ENCODE assay signal across 16 cellular contexts in the genomic region with DNA sequence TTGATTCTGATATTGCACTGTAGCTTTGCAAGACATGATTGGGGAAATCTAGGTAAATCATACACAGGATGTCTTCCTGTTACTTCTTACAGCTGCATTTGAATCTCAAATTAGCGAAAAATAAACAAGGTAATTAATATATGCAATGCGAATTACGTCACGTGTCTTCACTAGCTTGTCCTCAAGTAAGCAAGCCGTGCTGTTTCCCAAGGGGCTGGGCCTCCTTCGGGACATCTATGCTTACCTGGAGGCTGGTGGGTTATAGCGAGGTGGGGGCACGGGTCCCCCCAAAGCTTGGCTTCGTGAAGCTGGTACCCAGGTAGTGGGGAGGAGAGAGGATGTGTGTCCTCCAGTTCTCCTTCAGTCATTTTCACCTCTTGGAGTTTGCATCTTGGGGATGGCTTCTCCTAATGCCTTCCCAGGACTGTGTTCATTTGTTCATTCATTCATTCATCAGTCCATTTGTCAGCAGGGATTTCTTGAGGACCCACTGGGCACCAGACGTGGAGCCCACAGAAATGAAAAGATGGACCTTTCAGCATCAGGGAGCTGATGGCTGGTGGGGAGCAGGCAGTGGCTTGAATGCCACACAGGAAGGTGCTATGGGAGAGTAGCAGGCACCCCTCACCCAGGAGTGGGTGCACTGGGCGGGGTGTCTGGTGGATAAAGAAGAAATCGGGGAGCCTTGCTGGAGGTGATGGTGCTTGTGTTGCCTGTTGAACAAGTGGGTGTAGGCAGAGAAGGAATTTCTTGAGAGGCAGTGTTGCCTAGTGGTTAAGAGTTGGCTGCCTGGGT.
A peak's percentile ranks its signal among the peaks of the same experiment; 100 is the strongest.
DNase-seq lines count a peak whose midpoint lies in the region; ATAC-seq and TF ChIP-seq lines count a peak whose summit lies in the region.
"Had no signal": no experiment of that assay in that cellular context is flagged by ENCODE, and none has a peak within 500 bp of the region (broad histone marks: within the 10 kb centered on the region; RNA-seq: fewer than 3 reads in every experiment).

No MANE protein-coding gene starts in this region.

- peak overlapping the region in 4 of 5 experiments; percentile 7 to 81 (median 34) for H3K27ac Mint-ChIP-seq in brain
- no peak overlapping the region for H3K27ac Mint-ChIP-seq in nephron progenitor cell
- H3K27ac Mint-ChIP-seq: CD4-positive, alpha-beta memory T cell had no signal

- ATAC-seq in sciatic nerve (no peak), GM21528 (IDR thresholded peaks at IDR 0.05; ENCODE audit: low FRiP score, unreplicated experiment) (no peak)
- ATAC-seq: A549 had no signal

- DNase-seq in NCI-H69 (lab: John Stamatoyannopoulos, UW) (peak; percentile 5), nephron progenitor cell (no peak), posterior vena cava (ENCODE audit: low spot score) (peak; percentile 54), sciatic nerve (ENCODE audit: low spot score) (no peak), NCI-H2171 (lab: John Stamatoyannopoulos, UW) (no peak)
- DNase-seq: BE2C; CD4-positive, alpha-beta memory T cell; DMS153; DMS79 treated with DMSO at 0.1 percent for 48 hours; EL; GOT3; HCEC 1CT; IMR-90 had no signal

- TF ChIP-seq CTCF in brain (conservative IDR thresholded peaks at IDR 0.05) (no peak), nephron progenitor cell (IDR thresholded peaks at IDR 0.05) (no peak)

- H3K4me1 Mint-ChIP-seq in brain (peaks cover 90% of the 10 kb centered on the region), nephron progenitor cell (peaks cover 89% of the 10 kb centered on the region)
- H3K4me1 Mint-ChIP-seq: CD4-positive, alpha-beta memory T cell had no signal

- intact Hi-C loops in posterior vena cava (cut with DNase I), result no loop called here
- intact Hi-C loops in sciatic nerve (cut with DNase I), result no loop called here

- H3K4me3 Mint-ChIP-seq in brain, result no peak overlapping the region
- H3K4me3 Mint-ChIP-seq in nephron progenitor cell, result peak overlapping the region; percentile 4
- H3K4me3 Mint-ChIP-seq: CD4-positive, alpha-beta memory T cell had no signal

- peaks cover 0 to 6% (median 0%) of the 10 kb centered on the region in 5 experiments for H3K9me3 Mint-ChIP-seq in brain
- no peaks in the 10 kb centered on the region for H3K9me3 Mint-ChIP-seq in nephron progenitor cell

- no peaks in the 10 kb centered on the region for H3K36me3 Mint-ChIP-seq in brain
- H3K36me3 Mint-ChIP-seq in nephron progenitor cell (ENCODE audit: low read depth), result peaks cover 5% of the 10 kb centered on the region
- H3K36me3 Mint-ChIP-seq: CD4-positive, alpha-beta memory T cell had no signal

- H3K27me3 Mint-ChIP-seq in brain (no peaks in the 10 kb centered on the region), nephron progenitor cell (ENCODE audit: low read depth, poor library complexity) (peaks cover 12% of the 10 kb centered on the region)
- H3K27me3 Mint-ChIP-seq: CD4-positive, alpha-beta memory T cell had no signal

Comparison
In these comparisons a context has a peak if more than half of its experiments do, and no peak if none do; other contexts are left out.
1. DNase-seq: peak in NCI-H69 (single experiment) and posterior vena cava (single experiment); none in nephron progenitor cell (single experiment), sciatic nerve (single experiment) and NCI-H2171 (single experiment).